Comparison of ENCODE assay signal across 31 cellular contexts in genomic region chr7:140350056-140350455, GRCh38. TPM values are rescaled to one million over a fixed set of nuclear protein-coding genes. Genes with fewer than 3 reads are reported as not detected.
A peak's percentile ranks its signal among the peaks of the same experiment; 100 is the strongest.
DNase-seq lines count a peak whose midpoint lies in the region; ATAC-seq, FAIRE-seq and TF ChIP-seq lines count a peak whose summit lies in the region.
"Had no signal": no experiment of that assay in that cellular context is flagged by ENCODE, and none has a peak within 500 bp of the region (broad histone marks: within the 10 kb centered on the region; RNA-seq: fewer than 3 reads in every experiment).

No MANE protein-coding gene starts in this region.

- H3K9me2 ChIP-seq in GM23248 (ENCODE audit: insufficient read depth) = no peaks in the 10 kb centered on the region
- no peaks in the 10 kb centered on the region for H3K9me2 ChIP-seq in GM23338 (ENCODE audit: insufficient read depth)

- H4K20me1 ChIP-seq in GM23248 (ENCODE audit: insufficient read depth) (no peaks in the 10 kb centered on the region), GM23338 (replicated peaks; ENCODE audit: insufficient read depth) (peaks cover 4% of the 10 kb centered on the region; the same call in 1 of the 2 replicates)

- no peaks in the 10 kb centered on the region for H3K9me3 Mint-ChIP-seq in progenitor cell of endocrine pancreas (ENCODE audit: low read depth)
- H3K9me3 Mint-ChIP-seq in type B pancreatic cell = no peaks in the 10 kb centered on the region
- H3K9me3 Mint-ChIP-seq in GM23338 = no peaks in the 10 kb centered on the region
- H3K9me3 Mint-ChIP-seq: activated naive CD4-positive, alpha-beta T cell treated with anti-CD3 and anti-CD28 coated beads, Interleukin-2, amount 50 U/mL, for 72 hours; H9; IgD-negative memory B cell; nephron progenitor cell; T-helper 1 cell treated with Interleukin-12 subunit alpha and Interleukin-12 subunit beta and Interleukin-4 antibody, amounts not matched to agents 30 μg/mL and 1 μg/mL, for 36 hours had no signal

- H3K4me3 Mint-ChIP-seq in progenitor cell of endocrine pancreas (ENCODE audit: low read depth) (no peak overlapping the region), type B pancreatic cell (no peak overlapping the region), GM23338 (no peak overlapping the region)
- H3K4me3 Mint-ChIP-seq: H9; IgD-negative memory B cell; nephron progenitor cell; T-helper 1 cell treated with Interleukin-12 subunit alpha and Interleukin-12 subunit beta and Interleukin-4 antibody, amounts not matched to agents 30 μg/mL and 1 μg/mL, for 36 hours had no signal

- H3K79me2 ChIP-seq in GM23248 (ENCODE audit: insufficient read depth) (no peaks in the 10 kb centered on the region), GM23338 (replicated peaks; ENCODE audit: insufficient read depth) (no peaks in the 10 kb centered on the region)

- peaks cover 21% of the 10 kb centered on the region for H3K4me1 ChIP-seq in GM23248 (ENCODE audit: insufficient read depth)
- no peaks in the 10 kb centered on the region for H3K4me1 ChIP-seq in GM23338 (ENCODE audit: insufficient read depth)
- H3K4me1 ChIP-seq: breast epithelium, parathyroid adenoma, stomach had no signal

- peaks cover 27% of the 10 kb centered on the region for H3F3A ChIP-seq in GM23248 (ENCODE audit: insufficient read depth)
- no peaks in the 10 kb centered on the region for H3F3A ChIP-seq in GM23338 (replicated peaks; ENCODE audit: low read depth)

- H3K27ac ChIP-seq in GM23248 (peak overlapping the region; percentile 98), KOPT-K1 (ENCODE audit: low read depth, low read length, poor library complexity, severe bottlenecking) (peak overlapping the region; percentile 61), GM23338 (ENCODE audit: low read depth) (no peak overlapping the region)
- H3K27ac ChIP-seq: parathyroid adenoma had no signal

- H2AFZ ChIP-seq in GM23248 (no peak overlapping the region), GM23338 (no peak overlapping the region)
- H2AFZ ChIP-seq: parathyroid adenoma had no signal

- no peak for ATAC-seq in GM23338
- ATAC-seq in activated CD4-positive, CD25-positive, alpha-beta regulatory T cell treated with anti-CD3 and anti-CD28 coated beads, Interleukin-2, amount 50 U/mL, for 24 hours = no peak
- ATAC-seq: activated naive CD4-positive, alpha-beta T cell treated with anti-CD3 and anti-CD28 coated beads, Interleukin-2, amount 50 U/mL, for 72 hours; left lobe of liver; SK-N-SH treated with all-trans-retinoic acid at 6 μM for 48 hours had no signal

- no peak for FAIRE-seq in HTR-8/SVneo (lab: Jason Lieb, UNC)

- peak overlapping the region; percentile 84 for H3K9ac ChIP-seq in GM23248
- H3K9ac ChIP-seq: parathyroid adenoma had no signal

- 76 to 80% methylated on average over 5 of the region's 5 CpGs for WGBS in GM23248 (ENCODE audit: low coverage in 1 of 2, low lambda C conversion rate in 2 of 2, missing lambda C conversion rate in 2 of 2), 2 experiments

- peak; percentile 9 for DNase-seq in GM23248
- DNase-seq in dermis microvascular lymphatic vessel endothelial cell (ENCODE audit: low read depth in 2 of 2) = peak; percentile 9 to 62
- DNase-seq in progenitor cell of endocrine pancreas (ENCODE audit: low spot score, unreplicated experiment) = no peak
- DNase-seq in type B pancreatic cell (ENCODE audit: extremely low spot score, unreplicated experiment) = no peak
- no peak for DNase-seq in GM23338 (ENCODE audit: low spot score)
- DNase-seq in HTR-8/SVneo (ENCODE audit: insufficient read length, low spot score) = no peak
- DNase-seq: activated CD4-positive, alpha-beta T cell treated with anti-CD3 and anti-CD28 coated beads, Interleukin-2, amount 50 U/mL, for 4 hours; activated CD4-positive, CD25-positive, alpha-beta regulatory T cell; activated CD8-positive, alpha-beta memory T cell treated with anti-CD3 and anti-CD28 coated beads, Interleukin-2, amount 50 U/mL, for 4 hours; DMS153; effector memory CD4-positive, alpha-beta T cell; H9; NCI-H146; NCI-H526 treated with DMSO at 0.1 percent for 48 hours; nephron progenitor cell; right cardiac atrium; stimulated activated CD8-positive, alpha-beta memory T cell treated with anti-CD3 and anti-CD28 coated beads, Interleukin-4, amount 100 ng/mL, for 48 hours; stomach had no signal

- H3K36me3 Mint-ChIP-seq in progenitor cell of endocrine pancreas (ENCODE audit: insufficient read depth) (peaks cover 18% of the 10 kb centered on the region), type B pancreatic cell (peaks cover 35% of the 10 kb centered on the region), GM23338 (ENCODE audit: low read depth) (peaks cover 56% of the 10 kb centered on the region)

- H3K27me3 Mint-ChIP-seq in progenitor cell of endocrine pancreas (no peaks in the 10 kb centered on the region), type B pancreatic cell (no peaks in the 10 kb centered on the region), GM23338 (ENCODE audit: insufficient read depth, low read depth, poor library complexity) (peaks cover 2% of the 10 kb centered on the region)
- H3K27me3 Mint-ChIP-seq: IgD-negative memory B cell had no signal

- H3K4me2 ChIP-seq in GM23248 (ENCODE audit: unreplicated experiment) = no peak overlapping the region
- no peak overlapping the region for H3K4me2 ChIP-seq in GM23338
- H3K4me2 ChIP-seq: smooth muscle cell had no signal

- no peaks in the 10 kb centered on the region for H3K9me3 ChIP-seq in GM23248 (ENCODE audit: low read depth)
- no peaks in the 10 kb centered on the region for H3K9me3 ChIP-seq in KOPT-K1 (ENCODE audit: insufficient read depth, low read length, poor library complexity, severe bottlenecking)
- H3K9me3 ChIP-seq: BE2C, breast epithelium, stomach, tibial nerve had no signal

- H3K27me3 ChIP-seq in GM23248 (replicated peaks; ENCODE audit: insufficient read depth) = no peaks in the 10 kb centered on the region
- no peaks in the 10 kb centered on the region for H3K27me3 ChIP-seq in GM23338 (ENCODE audit: insufficient read depth)
- H3K27me3 ChIP-seq: BE2C, breast epithelium, stomach, tibial nerve had no signal

- H3K36me3 ChIP-seq in GM23248 (ENCODE audit: low read depth) (peaks cover 13% of the 10 kb centered on the region; the same call in 1 of the 2 replicates), KOPT-K1 (ENCODE audit: insufficient read depth, low read length) (peaks cover 94% of the 10 kb centered on the region), GM23338 (ENCODE audit: insufficient read depth) (peaks cover 58% of the 10 kb centered on the region)
- H3K36me3 ChIP-seq: breast epithelium had no signal

- TF ChIP-seq CTCF in progenitor cell of endocrine pancreas (IDR thresholded peaks at IDR 0.05; ENCODE audit: unreplicated experiment) (no peak), type B pancreatic cell (conservative IDR thresholded peaks at IDR 0.05) (no peak), GM23338 (conservative IDR thresholded peaks at IDR 0.05; ENCODE audit: low read depth in 2 of 2) (no peak)

- in situ Hi-C loops in GM23248 (cut with MboI) = no loop called here

- no peaks in the 10 kb centered on the region for H3K4me1 Mint-ChIP-seq in progenitor cell of endocrine pancreas (ENCODE audit: low read depth)
- H3K4me1 Mint-ChIP-seq in type B pancreatic cell (ENCODE audit: unreplicated experiment) = peaks cover 9% of the 10 kb centered on the region
- H3K4me1 Mint-ChIP-seq in GM23338 = no peaks in the 10 kb centered on the region; the same call in 2 of the 3 replicates

- no peak overlapping the region for H3K4me3 ChIP-seq in GM23248
- no peak overlapping the region for H3K4me3 ChIP-seq in GM23338
- H3K4me3 ChIP-seq: breast epithelium, smooth muscle cell, stomach, tibial nerve had no signal

- H3K27ac Mint-ChIP-seq in progenitor cell of endocrine pancreas (peak overlapping the region; percentile 62), type B pancreatic cell (no peak overlapping the region), GM23338 (no peak overlapping the region)
- H3K27ac Mint-ChIP-seq: nephron progenitor cell had no signal

RNA-seq across cellular contexts. Expression of gene SLC37A3, which starts 48.3 kb away (rescaled TPM):
- 61.7 and 64.5 TPM in 2 replicates for total RNA-seq in GM23248 (2014; rRNA removed; shearing (Covaris generic))
- polyA plus RNA-seq in GM23248 (2016; fragmentation: Nextera tagmentation; extraction: Ambion mirVana) = 39.8 and 44.8 TPM in 2 replicates
- 46.5 and 72.7 TPM in 2 replicates for total RNA-seq in dermis microvascular lymphatic vessel endothelial cell
- total RNA-seq in progenitor cell of endocrine pancreas = 62.3 and 66.5 TPM in 2 replicates
- total RNA-seq in type B pancreatic cell (ENCODE audit: low replicate concordance) = 48.7 and 53.2 TPM in 2 replicates
- 86.2 and 87.4 TPM in 2 replicates for total RNA-seq in GM23338 (2014; rRNA removed; shearing (Covaris generic))
- 29.0 and 35.6 TPM in 2 replicates for polyA plus RNA-seq in GM23338 (2016; fragmentation: Nextera tagmentation; extraction: Ambion mirVana)

RNA-seq across cellular contexts. Expression of gene RAB19, which starts 53.8 kb away (rescaled TPM):
- total RNA-seq in GM23248 (2014; rRNA removed; shearing (Covaris generic)) = not detected in 2 replicates
- polyA plus RNA-seq in GM23248 (2016; fragmentation: Nextera tagmentation; extraction: Ambion mirVana) (not detected in 2 replicates), GM23338 (2016; fragmentation: Nextera tagmentation; extraction: Ambion mirVana) (1.3 and 2.5 TPM in 2 replicates)
- total RNA-seq in dermis microvascular lymphatic vessel endothelial cell (0.26 TPM in 1 of 2 replicates, not detected in the other), progenitor cell of endocrine pancreas (12.2 and 14.0 TPM in 2 replicates), type B pancreatic cell (ENCODE audit: low replicate concordance) (2.2 and 3.3 TPM in 2 replicates)
- 5.2 and 15.0 TPM in 2 replicates for total RNA-seq in GM23338 (2014; rRNA removed; shearing (Covaris generic))
- total RNA-seq: left lobe of liver, right cardiac atrium, Right ventricle myocardium inferior, smooth muscle cell, tibial nerve had no signal
- polyA plus RNA-seq: right cardiac atrium, smooth muscle cell had no signal

Comparison
In these comparisons a context has a peak if more than half of its experiments do, and no peak if none do; other contexts are left out.
1. DNase-seq: peak in GM23248 (single experiment) and dermis microvascular lymphatic vessel endothelial cell (2 of 2); none in progenitor cell of endocrine pancreas (single experiment), type B pancreatic cell (single experiment), GM23338 (single experiment) and HTR-8/SVneo (single experiment).